In genomic region chr4:139443661-139444060, GRCh38 we compare ENCODE assay signal across 23 cellular contexts. TPM values are rescaled to one million over a fixed set of nuclear protein-coding genes. Genes with fewer than 3 reads are reported as not detected.
DNase-seq lines count a peak whose midpoint lies in the region; ATAC-seq, FAIRE-seq and TF ChIP-seq lines count a peak whose summit lies in the region.
"Had no signal": no experiment of that assay in that cellular context is flagged by ENCODE, and none has a peak within 500 bp of the region (broad histone marks: within the 10 kb centered on the region; RNA-seq: fewer than 3 reads in every experiment).

No MANE protein-coding gene starts in this region.

- no peak overlapping the region for H3K4me3 ChIP-seq in CD4-positive, CD25-positive, alpha-beta regulatory T cell (ENCODE audit: low read depth, low read length)
- no peak overlapping the region for H3K4me3 ChIP-seq in K562
- H3K4me3 ChIP-seq: A549, BLaER1 had no signal

- no TSS peak for BruUV-seq in K562 (replicated peaks; lab: Mats Ljungman, UMichigan)

- in situ Hi-C loops in K562 (cut with MboI), result no loop called here

- no peak overlapping the region for H3K4me3 Mint-ChIP-seq in CD4-positive, CD25-positive, alpha-beta regulatory T cell
- H3K4me3 Mint-ChIP-seq: CD14-positive monocyte; CD4-positive, alpha-beta T cell; CD8-positive, alpha-beta T cell had no signal

- no peaks in the 10 kb centered on the region for H4K20me1 ChIP-seq in K562 (replicated peaks; ENCODE audit: control insufficient read depth, insufficient read depth, low read length)
- H4K20me1 ChIP-seq: BLaER1 had no signal

- peak in 1 of 3 experiments; percentile 22; a peak in 2 of 6 replicates for TF ChIP-seq CTCF in K562 (IDR thresholded peaks at IDR 0.05 in 2 of 3, conservative IDR thresholded peaks at IDR 0.05 in 1 of 3; ENCODE audit: insufficient read depth in 2 of 3, low read depth in 1 of 3, low read length in 3 of 3)

- no peaks in the 10 kb centered on the region for H3K36me3 ChIP-seq in CD4-positive, CD25-positive, alpha-beta regulatory T cell (ENCODE audit: control insufficient read depth, insufficient read depth, low read length)
- H3K36me3 ChIP-seq in K562 (ENCODE audit: control insufficient read depth, insufficient read depth, low read length), result 0 out of 3 replicates have a peak, but pooled peaks cover 4% of the 10 kb centered on the region
- H3K36me3 ChIP-seq: BE2C had no signal

- no peak for TF ChIP-seq RAD21 in K562 (CRISPR knock-in tag; conservative IDR thresholded peaks at IDR 0.05 in 1 of 2, IDR thresholded peaks at IDR 0.05 in 1 of 2)

- peak; percentile 91 for FAIRE-seq in K562 (lab: Jason Lieb, UNC)
- FAIRE-seq: A549, D721Med, G401.6, GM12891, GM19239 had no signal

- peak overlapping the region; percentile 32; the same call in 1 of the 2 replicates for H2AFZ ChIP-seq in K562 (ENCODE audit: low read depth, low read length)

- no peaks in the 10 kb centered on the region for H3K27me3 ChIP-seq in CD4-positive, CD25-positive, alpha-beta regulatory T cell (ENCODE audit: control insufficient read depth, insufficient read depth, low read length)
- no peaks in the 10 kb centered on the region for H3K27me3 ChIP-seq in K562 (ENCODE audit: control insufficient read depth in 2 of 2, insufficient read depth in 2 of 2, low read length in 2 of 2)
- H3K27me3 ChIP-seq: BE2C, BLaER1 had no signal

- peaks cover 6 to 7% of the 10 kb centered on the region in 2 experiments for H3K9me3 ChIP-seq in CD4-positive, CD25-positive, alpha-beta regulatory T cell (ENCODE audit: control insufficient read depth in 2 of 2, low read length in 2 of 2)
- H3K9me3 ChIP-seq in K562 (replicated peaks; ENCODE audit: control insufficient read depth, insufficient read depth, low read depth, low read length), result peaks cover 5% of the 10 kb centered on the region; the same call in 1 of the 2 replicates
- H3K9me3 ChIP-seq: BE2C, Caco-2 had no signal

- no peak for DNase-seq in CD4-positive, CD25-positive, alpha-beta regulatory T cell
- peak; percentile 88 for DNase-seq in OCI-M1 (lab: John Stamatoyannopoulos, UW)
- DNase-seq in K562 (ENCODE audit: extremely low read depth in 1 of 4, low spot score in 3 of 4), result peak in 3 of 4 experiments; percentile 16 to 86 (median 61)
- peak; percentile 35 to 73 for DNase-seq in erythroblast (lab: John Stamatoyannopoulos, UW)
- no peak for DNase-seq in dermis blood vessel endothelial cell
- DNase-seq in HT-29 (ENCODE audit: low spot score), result no peak
- DNase-seq: BE2C; C1 segment of cervical spinal cord; Caco-2; Calu3; CD4-positive, alpha-beta T cell; CD8-positive, alpha-beta T cell; DMS79 treated with DMSO at 0.1 percent for 48 hours; GF-D8 had no signal

- no peaks in the 10 kb centered on the region for H3K4me1 ChIP-seq in CD4-positive, CD25-positive, alpha-beta regulatory T cell (ENCODE audit: control insufficient read depth, insufficient read depth, low read length, poor library complexity, severe bottlenecking)
- peaks cover 4 to 7% of the 10 kb centered on the region in 2 experiments; a peak in 4 of 5 replicates for H3K4me1 ChIP-seq in K562 (replicated peaks in 1 of 2; ENCODE audit: control insufficient read depth in 2 of 2, insufficient read depth in 2 of 2, low read length in 2 of 2)
- H3K4me1 ChIP-seq: A549, BE2C, BLaER1, Caco-2 had no signal

- under 1% methylated on average over 7 of the region's 7 CpGs for WGBS in K562 (ENCODE audit: insufficient coverage, low coverage, missing lambda C conversion rate)

- peaks cover 22% of the 10 kb centered on the region for H3K36me3 Mint-ChIP-seq in CD4-positive, CD25-positive, alpha-beta regulatory T cell

- peaks cover 2 to 19% (median 6%) of the 10 kb centered on the region in 7 donors for H3K9me3 Mint-ChIP-seq in CD4-positive, CD25-positive, alpha-beta regulatory T cell

- H3K4me2 ChIP-seq in K562 (ENCODE audit: insufficient read depth, low read length), result peak overlapping the region; percentile 65
- H3K4me2 ChIP-seq: A549, BLaER1 had no signal

- no peak for ATAC-seq in CD4-positive, CD25-positive, alpha-beta regulatory T cell (ENCODE audit: low read depth in 2 of 2)
- ATAC-seq in K562 (peak; percentile 95), GM21576 (IDR thresholded peaks at IDR 0.05; ENCODE audit: unreplicated experiment) (no peak)
- ATAC-seq: A549; CD8-positive, alpha-beta T cell had no signal

- CTCF ChIA-PET in K562 (lab: Yijun Ruan, JAX; ENCODE audit: low intra/inter-chr PET ratio), result no interaction called here

- intact Hi-C loops in K562 (cut with micrococcal nuclease), result no loop called here

- no peak overlapping the region for H3K9ac ChIP-seq in K562 (ENCODE audit: insufficient read depth in 1 of 2, low read depth in 2 of 2, low read length in 2 of 2)
- H3K9ac ChIP-seq: BLaER1 had no signal

- TF ChIP-seq EP300 in K562 (IDR thresholded peaks at IDR 0.05; ENCODE audit: low read length), result peak; percentile 76

- H3K27ac ChIP-seq in CD4-positive, CD25-positive, alpha-beta regulatory T cell (ENCODE audit: insufficient read depth, low read length, poor library complexity, severe bottlenecking), result no peak overlapping the region
- H3K27ac ChIP-seq in K562 (ENCODE audit: extremely low read depth, low read depth, low read length), result peak overlapping the region; percentile 54; the same call in 1 of the 3 replicates
- H3K27ac ChIP-seq: 22Rv1, A549, BLaER1 had no signal

- POLR2A ChIA-PET in K562 (lab: Yijun Ruan, JAX), result interaction anchor here (2.6 kb wide), 1 partner anchor 10 kb away, joined by 10 read pairs; the partner anchor contains the start of gene RAB33B

- no peaks in the 10 kb centered on the region for H3K27me3 Mint-ChIP-seq in CD4-positive, CD25-positive, alpha-beta regulatory T cell
- H3K27me3 Mint-ChIP-seq: CD4-positive, alpha-beta T cell had no signal

- H3K27ac Mint-ChIP-seq in CD4-positive, CD25-positive, alpha-beta regulatory T cell, result peak overlapping the region in 2 of 3 donors; percentile 28 to 52
- H3K27ac Mint-ChIP-seq: CD4-positive, alpha-beta T cell; CD8-positive, alpha-beta T cell had no signal

- H3K9me1 ChIP-seq in K562 (ENCODE audit: control insufficient read depth, insufficient read depth, low read length), result no peaks in the 10 kb centered on the region

- no peaks in the 10 kb centered on the region for H3K79me2 ChIP-seq in K562 (ENCODE audit: control insufficient read depth, insufficient read depth, low read length)

- H3K4me1 Mint-ChIP-seq in CD4-positive, CD25-positive, alpha-beta regulatory T cell, result peaks cover 4 to 18% (median 5%) of the 10 kb centered on the region in 4 donors

- no peak for TF ChIP-seq POLR2A in K562 (conservative IDR thresholded peaks at IDR 0.05)
- TF ChIP-seq POLR2A in erythroblast (IDR thresholded peaks at IDR 0.05; ENCODE audit: low read length), result no peak

TF ChIP-seq in K562, 482 proteins besides CTCF, POLR2A, EP300 and RAD21 (continues in another document):
- TF ChIP-seq THRAP3 (IDR thresholded peaks at IDR 0.05; ENCODE audit: borderline replicate concordance), result no peak
- TF ChIP-seq HDAC6 (IDR thresholded peaks at IDR 0.05; ENCODE audit: low read depth, low read length), result no peak
- TF ChIP-seq GABPA (tag; conservative IDR thresholded peaks at IDR 0.05; ENCODE audit: low read depth), result no peak
- peak; percentile 27; the same call in 1 of the 2 replicates for TF ChIP-seq AFF4 (CRISPR knock-in tag; IDR thresholded peaks at IDR 0.05)

RNA-seq across cellular contexts. Expression of gene RAB33B, which starts 10.3 kb away (rescaled TPM):
- 19.1 TPM for total RNA-seq in CD4-positive, CD25-positive, alpha-beta regulatory T cell
- 10 to 100 TPM; 14.8 to 19.2 (median 15.5) TPM for polyA plus RNA-seq in CD4-positive, CD25-positive, alpha-beta regulatory T cell
- total RNA-seq in K562 (2011; cell fraction: chromatin; rRNA removed; ENCODE audit: low replicate concordance), result 4.0 and 4.8 TPM in 2 replicates
- 3.7 TPM in 2 replicates for total RNA-seq in K562 (2011; cell fraction: nucleolus; rRNA removed)
- 3.2 and 7.4 TPM in 2 replicates for total RNA-seq in K562 (2011; cell fraction: nucleoplasm; rRNA removed)
- total RNA-seq in K562 (2014; rRNA removed), result 2.3 and 3.0 TPM in 2 replicates
- total RNA-seq in K562 (2014; rRNA removed; fragmentation: Illumina TruSeq; extraction: Trizol), result 3.7 and 3.9 TPM in 2 replicates
- total RNA-seq in K562 (2015; rRNA removed; fragmentation: Illumina TruSeq; extraction: Trizol), result 2.6 and 3.5 TPM in 2 replicates
- 2.6 and 2.7 TPM in 2 replicates for total RNA-seq in K562 (2021)
- 3.7 and 4.0 TPM in 2 replicates for polyA plus RNA-seq in K562 (2011; rRNA removed)
- 1.1 and 3.1 TPM in 2 replicates for polyA plus RNA-seq in K562 (2011; cell fraction: cytosol; rRNA removed)
- polyA plus RNA-seq in K562 (2011; cell fraction: nucleus; rRNA removed), result 1.8 and 2.5 TPM in 2 replicates
- 1.8 and 2.9 TPM in 2 replicates for polyA plus RNA-seq in K562 (2012)
- 2.6 and 3.5 TPM in 2 replicates for polyA plus RNA-seq in K562 (2014; fragmentation: Illumina TruSeq; extraction: Trizol)
- polyA plus RNA-seq in K562 (2014; fragmentation: Nextera tagmentation; extraction: Ambion mirVana), result 1 to 10 TPM; 1.8 to 3.3 TPM
- 1.7 and 2.6 TPM in 2 replicates for polyA plus RNA-seq in K562 (2014; rRNA removed)
- 5.1 and 6.8 TPM in 2 replicates for polyA minus RNA-seq in K562 (2011; rRNA and poly(A)+ RNA removed)
- polyA minus RNA-seq in K562 (2011; cell fraction: cytosol; rRNA and poly(A)+ RNA removed), result 2.4 and 3.0 TPM in 2 replicates
- 1.1 and 2.9 TPM in 2 replicates for polyA minus RNA-seq in K562 (2011; cell fraction: nucleus; rRNA and poly(A)+ RNA removed)
- 19.3 and 27.1 TPM in 2 replicates for total RNA-seq in dermis blood vessel endothelial cell
- total RNA-seq in HT-29 (2014; rRNA removed; shearing (Covaris generic)), result 4.6 and 6.1 TPM in 2 replicates

Comparison
In these comparisons a context has a peak if more than half of its experiments do, and no peak if none do; other contexts are left out.
1. DNase-seq: peak in OCI-M1 (single experiment), K562 (3 of 4) and erythroblast (2 of 2); none in CD4-positive, CD25-positive, alpha-beta regulatory T cell (0 of 3), dermis blood vessel endothelial cell (single experiment) and HT-29 (single experiment).